ENCODE assay signal across 8 cellular contexts in the genomic region with DNA sequence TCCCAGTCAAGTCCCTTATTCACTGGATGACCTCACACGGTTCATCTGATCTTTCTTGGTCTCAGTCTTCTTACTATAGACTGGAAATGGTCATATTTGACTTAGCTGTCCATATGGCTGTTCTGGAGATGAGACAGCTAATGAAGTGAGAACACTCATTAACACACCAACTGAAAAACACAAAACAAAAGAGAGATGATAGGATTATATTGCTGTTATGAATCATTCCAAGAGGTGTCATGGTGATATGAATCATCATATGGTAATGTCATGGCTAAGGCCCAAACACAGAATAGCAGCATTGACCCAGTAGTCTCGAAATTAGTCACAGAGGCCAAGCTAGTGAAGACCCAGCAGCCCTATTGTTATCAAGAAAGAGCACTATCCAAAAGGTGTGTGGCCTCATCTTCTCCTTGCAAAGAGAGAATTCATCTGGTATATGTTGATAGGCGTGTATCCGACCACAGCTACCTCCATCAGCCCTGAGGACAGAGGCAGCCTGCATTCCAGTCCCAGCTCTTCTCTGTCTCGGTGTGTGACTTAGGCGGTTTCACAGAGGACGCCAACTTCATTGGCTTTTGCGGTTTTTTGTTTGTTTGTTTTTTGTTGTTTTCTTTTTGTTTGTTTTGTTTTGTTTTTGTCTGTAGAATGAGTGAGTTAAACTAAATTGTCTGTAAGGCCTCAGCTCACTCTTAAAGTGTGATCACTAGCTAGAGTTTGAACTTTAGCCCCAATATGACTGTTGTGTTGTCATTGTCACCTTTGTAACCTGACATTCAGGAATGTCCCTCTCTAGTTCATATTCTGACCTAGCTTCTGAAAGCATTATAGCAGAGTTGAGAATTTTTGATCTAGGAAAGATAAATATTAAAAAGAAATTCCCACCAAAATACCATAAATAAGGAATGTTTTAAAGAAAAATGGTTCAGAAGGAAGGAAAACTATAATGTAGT.
DNase-seq lines count a peak whose midpoint lies in the region; ATAC-seq, FAIRE-seq and TF ChIP-seq lines count a peak whose summit lies in the region.

No MANE protein-coding gene starts in this region.

- no peaks in the 10 kb centered on the region for H3K36me3 ChIP-seq in Peyer's patch
- H3K36me3 ChIP-seq in small intestine (ENCODE audit: control insufficient read depth in 2 of 2, insufficient read depth in 2 of 2, low read length in 2 of 2): no peaks in the 10 kb centered on the region
- no peaks in the 10 kb centered on the region for H3K36me3 ChIP-seq in vagina

- H3K4me1 ChIP-seq in Peyer's patch (peaks cover 0 to 8% (median 2%) of the 10 kb centered on the region in 4 donors), small intestine (ENCODE audit: control insufficient read depth in 2 of 2, insufficient read depth in 1 of 2, low read depth in 1 of 2, low read length in 1 of 2) (peaks cover 4 to 13% of the 10 kb centered on the region in 2 donors), vagina (no peaks in the 10 kb centered on the region)

- intact Hi-C loops in vagina (cut with DNase I): no loop called here

- no peaks in the 10 kb centered on the region for H3K9me3 ChIP-seq in Peyer's patch
- H3K9me3 ChIP-seq in small intestine (ENCODE audit: control insufficient read depth, low read depth): no peaks in the 10 kb centered on the region
- H3K9me3 ChIP-seq in vagina: no peaks in the 10 kb centered on the region

- ATAC-seq in GM18873 (IDR thresholded peaks at IDR 0.05; ENCODE audit: low FRiP score, unreplicated experiment): peak; percentile 98
- ATAC-seq in HG02885 (IDR thresholded peaks at IDR 0.05; ENCODE audit: poor library complexity, unreplicated experiment): peak; percentile 93

- TF ChIP-seq POLR2A in Peyer's patch (IDR thresholded peaks at IDR 0.05): peak in 1 of 2 donors; percentile 22
- no peak for TF ChIP-seq POLR2A in vagina (IDR thresholded peaks at IDR 0.05)

- TF ChIP-seq CTCF in Peyer's patch (IDR thresholded peaks at IDR 0.05) (peak in 2 of 6 experiments; percentile 5), vagina (IDR thresholded peaks at IDR 0.05) (no peak)

- 65 to 79% (median 76%) methylated on average over 8 of the region's 8 CpGs for WGBS in small intestine, 3 donors

- H3K27ac ChIP-seq in Peyer's patch: peak overlapping the region in 3 of 4 donors; percentile 64 to 95 (median 85)
- peak overlapping the region; percentile 84 to 93 for H3K27ac ChIP-seq in small intestine (ENCODE audit: low read depth in 1 of 2, low read length in 1 of 2)
- no peak overlapping the region for H3K27ac ChIP-seq in vagina

- DNase-seq in Peyer's patch (no peak), dermis microvascular lymphatic vessel endothelial cell (ENCODE audit: low read depth in 2 of 2) (peak; percentile 79 to 88), small intestine (peak; percentile 89), hippocampal formation (lab: John Stamatoyannopoulos, UW) (no peak), vagina (ENCODE audit: extremely low spot score in 2 of 2) (no peak), NCI-H345 (lab: John Stamatoyannopoulos, UW) (no peak)

- FAIRE-seq in small intestine (lab: Jason Lieb, UNC): no peak

- H3K27me3 ChIP-seq in Peyer's patch (no peaks in the 10 kb centered on the region), small intestine (ENCODE audit: control insufficient read depth in 2 of 2, insufficient read depth in 2 of 2, low read length in 2 of 2) (no peaks in the 10 kb centered on the region), vagina (no peaks in the 10 kb centered on the region)

- H3K4me3 ChIP-seq in Peyer's patch (no peak overlapping the region), small intestine (ENCODE audit: low read depth in 1 of 2, low read length in 2 of 2) (no peak overlapping the region), vagina (no peak overlapping the region)

Comparison
In these comparisons a context has a peak if more than half of its experiments do, and no peak if none do; other contexts are left out.
1. DNase-seq: peak in dermis microvascular lymphatic vessel endothelial cell (2 of 2) and small intestine (single experiment); none in Peyer's patch (0 of 3), hippocampal formation (0 of 2), vagina (0 of 2) and NCI-H345 (single experiment).